1 cellular context compared by ENCODE assay signal in the genomic region with DNA sequence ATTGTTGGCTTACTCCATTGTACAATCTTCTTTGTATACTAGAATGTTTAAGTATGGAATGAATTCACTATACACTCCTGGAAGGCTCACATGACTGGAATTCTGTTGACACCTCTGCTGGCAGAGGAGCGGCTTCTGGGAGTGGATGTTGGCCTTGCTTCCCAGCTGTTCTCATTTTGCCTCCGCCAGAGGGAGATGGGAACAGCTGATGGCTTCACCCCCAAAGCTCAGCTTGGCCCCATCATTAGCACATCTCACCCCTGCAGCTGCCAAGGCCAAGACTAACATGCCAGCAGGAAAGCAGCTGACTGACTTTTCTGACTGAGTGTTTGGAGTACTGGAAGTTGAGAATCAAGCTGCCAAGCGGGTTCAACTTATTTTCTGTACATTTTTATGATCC.
TF ChIP-seq lines count a peak whose summit lies in the region.

No MANE protein-coding gene starts in this region.

TF ChIP-seq in IMR-90, 13 proteins besides CTCF, POLR2A, EP300 and RAD21:
- TF ChIP-seq BHLHE40 (IDR thresholded peaks at IDR 0.05; ENCODE audit: low read depth, low read length) (0 out of 2 replicates have a peak, but pooled peaks have one; percentile 2), SMC3 (IDR thresholded peaks at IDR 0.05; ENCODE audit: low read depth, low read length) (no peak), CHD1 (IDR thresholded peaks at IDR 0.05; ENCODE audit: low read depth, low read length) (no peak), FOS (IDR thresholded peaks at IDR 0.05; ENCODE audit: low read depth, low read length) (no peak)
- TF ChIP-seq, protein P1, sequence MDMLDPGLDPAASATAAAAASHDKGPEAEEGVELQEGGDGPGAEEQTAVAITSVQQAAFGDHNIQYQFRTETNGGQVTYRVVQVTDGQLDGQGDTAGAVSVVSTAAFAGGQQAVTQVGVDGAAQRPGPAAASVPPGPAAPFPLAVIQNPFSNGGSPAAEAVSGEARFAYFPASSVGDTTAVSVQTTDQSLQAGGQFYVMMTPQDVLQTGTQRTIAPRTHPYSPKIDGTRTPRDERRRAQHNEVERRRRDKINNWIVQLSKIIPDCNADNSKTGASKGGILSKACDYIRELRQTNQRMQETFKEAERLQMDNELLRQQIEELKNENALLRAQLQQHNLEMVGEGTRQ (IDR thresholded peaks at IDR 0.05; ENCODE audit: low read depth, low read length), result no peak
TF ChIP-seq in IMR-90: peak in this region for 1.
